In the genomic region with DNA sequence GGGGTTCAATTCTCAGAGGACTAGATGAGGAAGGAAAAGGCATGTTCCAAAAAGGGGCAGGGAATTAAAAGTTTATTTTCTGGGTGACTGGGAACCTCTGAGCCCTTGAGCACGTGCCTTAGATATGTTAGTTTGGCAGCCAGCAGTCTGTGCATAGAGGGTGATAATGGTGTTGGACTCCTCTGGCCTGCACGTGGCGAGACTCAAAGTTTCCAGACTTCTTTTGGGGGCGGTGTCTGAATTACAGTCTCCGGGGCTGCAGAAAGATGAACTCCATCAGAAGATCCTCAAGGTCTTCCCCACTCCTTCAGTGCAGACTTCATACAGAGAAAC, we compare ENCODE assay signal across 8 cellular contexts. TPM values are rescaled to one million over a fixed set of nuclear protein-coding genes. Genes with fewer than 3 reads are reported as not detected.
DNase-seq lines count a peak whose midpoint lies in the region; FAIRE-seq and TF ChIP-seq lines count a peak whose summit lies in the region.

No MANE protein-coding gene starts in this region.

- peaks cover 24 to 40% (median 27%) of the 10 kb centered on the region in 3 donors for H3K27me3 Mint-ChIP-seq in CD14-positive monocyte (ENCODE audit: low read depth in 3 of 3)

- peaks cover 19% of the 10 kb centered on the region for H3K4me1 Mint-ChIP-seq in CD14-positive monocyte

- peak overlapping the region in 4 of 5 donors; percentile 31 to 85 (median 66) for H3K27ac ChIP-seq in stomach

- no peaks in the 10 kb centered on the region for H3K27me3 ChIP-seq in kidney epithelial cell (ENCODE audit: control insufficient read depth, insufficient read depth, low read length)
- peaks cover 0 to 11% (median 0%) of the 10 kb centered on the region in 3 donors for H3K27me3 ChIP-seq in stomach

- H3K27ac Mint-ChIP-seq in CD14-positive monocyte = peak overlapping the region in 4 of 7 donors; percentile 16 to 77 (median 46)

- in situ Hi-C loops in astrocyte of the cerebellum (cut with HindIII; ENCODE audit: low sequenced_read_pairs) = loop anchor here (10.0 kb wide), 1 partner anchor 152 kb away; no protein-coding TSS in a partner anchor

- H3K4me1 ChIP-seq in stomach = peaks cover 21 to 46% (median 40%) of the 10 kb centered on the region in 4 donors

- H3K9me3 ChIP-seq in stomach = no peaks in the 10 kb centered on the region

- no peaks in the 10 kb centered on the region for H3K36me3 ChIP-seq in kidney epithelial cell (ENCODE audit: control insufficient read depth, insufficient read depth, low read length)
- H3K36me3 ChIP-seq in stomach = no peaks in the 10 kb centered on the region

- intact Hi-C loops in CD14-positive monocyte (cut with micrococcal nuclease) = loop anchor here (5.0 to 10.0 kb wide), 3 partner anchors 88 to 192 kb away; a partner anchor contains a TSS
- intact Hi-C loops in stomach (cut with DNase I; ENCODE audit: low total_unique reads) = loop anchor here (10.0 kb wide), 1 partner anchor 152 kb away; no protein-coding TSS in a partner anchor

- TF ChIP-seq EP300 in stomach (IDR thresholded peaks at IDR 0.05) = no peak

- peak overlapping the region; percentile 64 for H3K4me3 ChIP-seq in LNCaP clone FGC (ENCODE audit: low read depth, low read length)
- peak overlapping the region; percentile 55 for H3K4me3 ChIP-seq in astrocyte of the cerebellum (ENCODE audit: low read depth, low read length)
- H3K4me3 ChIP-seq in kidney epithelial cell (ENCODE audit: low read depth, low read length) = peak overlapping the region; percentile 70
- H3K4me3 ChIP-seq in stomach = peak overlapping the region; percentile 63 to 83 (median 68)

- H3K9me3 Mint-ChIP-seq in CD14-positive monocyte = peaks cover 0 to 6% (median 3%) of the 10 kb centered on the region in 7 donors

- TF ChIP-seq CTCF in CD14-positive monocyte (IDR thresholded peaks at IDR 0.05) = no peak
- no peak for TF ChIP-seq CTCF in LNCaP clone FGC (IDR thresholded peaks at IDR 0.05; ENCODE audit: control insufficient read depth, extremely low read depth, insufficient read depth)
- TF ChIP-seq CTCF in astrocyte of the cerebellum (IDR thresholded peaks at IDR 0.05; ENCODE audit: low read depth, low read length, missing control alignments) = no peak
- no peak for TF ChIP-seq CTCF in kidney epithelial cell (IDR thresholded peaks at IDR 0.05; ENCODE audit: insufficient read depth, low read length, poor library complexity, severe bottlenecking)
- TF ChIP-seq CTCF in stomach (IDR thresholded peaks at IDR 0.05) = no peak

- DNase-seq in CD14-positive monocyte (ENCODE audit: low spot score) = no peak
- no peak for DNase-seq in LNCaP clone FGC (ENCODE audit: low read depth)
- no peak for DNase-seq in astrocyte of the cerebellum (ENCODE audit: low read depth)
- no peak for DNase-seq in kidney epithelial cell (ENCODE audit: low read depth)
- DNase-seq in stomach = no peak
- DNase-seq in RCC 7860 (ENCODE audit: low spot score) = no peak
- no peak for DNase-seq in germinal center (ENCODE audit: low spot score)
- DNase-seq in ureter (ENCODE audit: low spot score) = no peak

- FAIRE-seq in RCC 7860 (lab: Jason Lieb, UNC) = no peak

- peaks cover 4 to 9% of the 10 kb centered on the region in 2 donors for H3K36me3 Mint-ChIP-seq in CD14-positive monocyte

- 1 to 7% (median 2%) methylated on average over 5 of the region's 5 CpGs for WGBS in stomach, 5 donors

- peak overlapping the region; percentile 87 to 93 for H3K4me3 Mint-ChIP-seq in CD14-positive monocyte

- TF ChIP-seq POLR2A in stomach (IDR thresholded peaks at IDR 0.05) = no peak

RNA-seq across cellular contexts. Expression of a gene that starts 0.9 kb away (rescaled TPM):
- not detected for polyA plus RNA-seq in CD14-positive monocyte
- 10.5 and 14.0 TPM in 2 replicates for total RNA-seq in kidney epithelial cell
- 10 to 100 TPM in 1 of 5 donors, 1 to 10 TPM in 4; 1.8 to 52.7 (median 6.4) TPM for total RNA-seq in stomach
- 1 to 10 TPM; 1.4 to 2.9 (median 1.7) TPM for polyA plus RNA-seq in stomach
- total RNA-seq in ureter = 9.6 TPM
